ENCODE assay signal across 33 cellular contexts in genomic region chr12:14986449-14986848, GRCh38. TPM values are rescaled to one million over a fixed set of nuclear protein-coding genes. Genes with fewer than 3 reads are reported as not detected.
A peak's percentile ranks its signal among the peaks of the same experiment; 100 is the strongest.
DNase-seq lines count a peak whose midpoint lies in the region; ATAC-seq, FAIRE-seq and TF ChIP-seq lines count a peak whose summit lies in the region.
"Had no signal": no experiment of that assay in that cellular context is flagged by ENCODE, and none has a peak within 500 bp of the region (broad histone marks: within the 10 kb centered on the region; RNA-seq: fewer than 3 reads in every experiment).

No MANE protein-coding gene starts in this region.

- H3K9me1 ChIP-seq in keratinocyte (ENCODE audit: control insufficient read depth, extremely low read depth, insufficient read depth, low read length): no peaks in the 10 kb centered on the region

- H3K9ac ChIP-seq in MM.1S (ENCODE audit: low read length): no peak overlapping the region
- no peak overlapping the region for H3K9ac ChIP-seq in keratinocyte (ENCODE audit: control insufficient read depth, extremely low read depth, insufficient read depth, low read length)

- H3K4me2 ChIP-seq in MM.1S (ENCODE audit: low read depth, low read length) (no peak overlapping the region), keratinocyte (ENCODE audit: control insufficient read depth, extremely low read depth, insufficient read depth, low read depth, low read length) (no peak overlapping the region)

- H2AFZ ChIP-seq in MM.1S (ENCODE audit: low read length) (no peak overlapping the region), keratinocyte (ENCODE audit: control insufficient read depth, low read length) (no peak overlapping the region)

- H3K4me3 ChIP-seq in GM12865 (ENCODE audit: low read depth, low read length): no peak overlapping the region
- H3K4me3 ChIP-seq in MM.1S (ENCODE audit: low read length): no peak overlapping the region
- H3K4me3 ChIP-seq in bronchial epithelial cell (ENCODE audit: low read depth, low read length): no peak overlapping the region
- H3K4me3 ChIP-seq in keratinocyte (ENCODE audit: control insufficient read depth in 2 of 3, extremely low read depth in 1 of 3, insufficient read depth in 2 of 3, low read depth in 1 of 3, low read length in 3 of 3): no peak overlapping the region
- H3K4me3 ChIP-seq in CD4-positive, alpha-beta memory T cell (ENCODE audit: low read length in 2 of 2): no peak overlapping the region
- no peak overlapping the region for H3K4me3 ChIP-seq in gastrocnemius medialis
- H3K4me3 ChIP-seq in ascending aorta: no peak overlapping the region
- H3K4me3 ChIP-seq: skin epidermis, stomach, thyroid gland, vagina had no signal

- H3K9me3 ChIP-seq in MM.1S (replicated peaks; ENCODE audit: insufficient read depth, low read length) (no peaks in the 10 kb centered on the region), keratinocyte (ENCODE audit: control insufficient read depth, low read depth, low read length) (no peaks in the 10 kb centered on the region), gastrocnemius medialis (no peaks in the 10 kb centered on the region), ascending aorta (no peaks in the 10 kb centered on the region)
- H3K9me3 ChIP-seq in CD4-positive, alpha-beta memory T cell (ENCODE audit: control insufficient read depth in 1 of 2, low read length in 2 of 2): no peaks in the 10 kb centered on the region
- H3K9me3 ChIP-seq: stomach, thyroid gland, vagina had no signal

- in situ Hi-C loops in gastrocnemius medialis (cut with MboI; ENCODE audit: low sequenced_read_pairs in 4 of 4): loop anchor here in 3 of 4 donors (25.0 kb wide), 1 partner anchor 349 kb away; no protein-coding TSS in a partner anchor

- H3K4me1 Mint-ChIP-seq in CD4-positive, alpha-beta memory T cell: peaks cover 18 to 31% (median 24%) of the 10 kb centered on the region in 4 donors

- peaks cover 38% of the 10 kb centered on the region for H3K4me1 ChIP-seq in MM.1S (ENCODE audit: low read length)
- H3K4me1 ChIP-seq in keratinocyte (ENCODE audit: control insufficient read depth, extremely low read depth, insufficient read depth, low read length): no peaks in the 10 kb centered on the region
- peaks cover 21% of the 10 kb centered on the region for H3K4me1 ChIP-seq in CD4-positive, alpha-beta memory T cell (ENCODE audit: insufficient read depth, low read length)
- no peaks in the 10 kb centered on the region for H3K4me1 ChIP-seq in gastrocnemius medialis
- no peaks in the 10 kb centered on the region for H3K4me1 ChIP-seq in ascending aorta
- H3K4me1 ChIP-seq: vagina had no signal

- dilution Hi-C loops in keratinocyte (cut with MboI; ENCODE audit: extremely low pct_ligation_motif_present, low sequenced_read_pairs): no loop called here

- TF ChIP-seq CTCF in GM12865 (IDR thresholded peaks at IDR 0.05; ENCODE audit: insufficient read depth, low read depth, low read length, missing control alignments) (peak; percentile 7), MM.1S (IDR thresholded peaks at IDR 0.05; ENCODE audit: low read length) (peak; percentile 10; the same call in 1 of the 2 replicates), bronchial epithelial cell (IDR thresholded peaks at IDR 0.05; ENCODE audit: insufficient read depth, low read length, severe bottlenecking) (peak; percentile 8), keratinocyte (optimal IDR thresholded peaks at IDR 0.05 in 1 of 3, IDR thresholded peaks at IDR 0.05 in 1 of 3, conservative IDR thresholded peaks at IDR 0.05 in 1 of 3; ENCODE audit: extremely low read depth in 1 of 3, insufficient read depth in 2 of 3, low read length in 3 of 3) (no peak), gastrocnemius medialis (IDR thresholded peaks at IDR 0.05 in 4 of 5, conservative IDR thresholded peaks at IDR 0.05 in 1 of 5) (peak in 1 of 5 experiments; percentile 9), ascending aorta (IDR thresholded peaks at IDR 0.05) (peak in 1 of 3 experiments; percentile 6)

- DNase-seq in GM12865 (ENCODE audit: low read depth): no peak
- DNase-seq in MM.1S: no peak
- no peak for DNase-seq in bronchial epithelial cell (ENCODE audit: low read depth)
- DNase-seq in keratinocyte (ENCODE audit: low read depth, low spot score): no peak
- DNase-seq in CD4-positive, alpha-beta memory T cell: no peak
- DNase-seq in SHP77 treated with DMSO at 0.1 percent for 48 hours (lab: John Stamatoyannopoulos, UW): no peak
- DNase-seq in gastrocnemius medialis: no peak
- DNase-seq in ascending aorta (ENCODE audit: low spot score in 2 of 2): no peak
- DNase-seq: activated CD4-positive, alpha-beta T cell treated with anti-CD3 and anti-CD28 coated beads, Interleukin-2, amount 10 ng/mL, durations not matched to agents 7 days and 5 days; activated naive CD4-positive, alpha-beta T cell treated with Interleukin-2 at 50 U/mL for 16 hours; activated T-cell treated with anti-CD3 and anti-CD28 coated beads, Interleukin-2, amount 50 U/mL, for 48 hours; C1 segment of cervical spinal cord; islet precursor cell; KG1; naive thymus-derived CD8-positive, alpha-beta T cell; NCI-H146; NCI-H2107; NCI-H748 treated with DMSO at 0.1 percent for 48 hours; occipital lobe; Right ventricle myocardium superior; stimulated activated CD4-positive, alpha-beta T cell treated with anti-CD3 and anti-CD28 coated beads, Interleukin-1b, Interleukin-23, amount 100 ng/mL, for 48 hours; stimulated activated CD8-positive, alpha-beta memory T cell treated with anti-CD3 and anti-CD28 coated beads, Interleukin-4, amount 100 ng/mL, for 48 hours; stomach; thyroid gland had no signal

- peaks cover 7% of the 10 kb centered on the region; the same call in 1 of the 2 replicates for H3F3A ChIP-seq in MM.1S (ENCODE audit: insufficient read depth, low read length)

- no peak overlapping the region for H3K27ac ChIP-seq in MM.1S (ENCODE audit: low read length)
- H3K27ac ChIP-seq in keratinocyte (ENCODE audit: control insufficient read depth, insufficient read depth, low read length): no peak overlapping the region
- H3K27ac ChIP-seq in CD4-positive, alpha-beta memory T cell (ENCODE audit: low read depth, low read length): no peak overlapping the region
- H3K27ac ChIP-seq in gastrocnemius medialis: no peak overlapping the region
- no peak overlapping the region for H3K27ac ChIP-seq in ascending aorta
- H3K27ac ChIP-seq: skin epidermis, stomach, thyroid gland, vagina had no signal

- no peaks in the 10 kb centered on the region for H3K36me3 Mint-ChIP-seq in CD4-positive, alpha-beta memory T cell

- no peak overlapping the region for H3K27ac Mint-ChIP-seq in CD4-positive, alpha-beta memory T cell
- H3K27ac Mint-ChIP-seq: activated CD4-positive, alpha-beta T cell treated with anti-CD3 and anti-CD28 coated beads, Interleukin-2, amount 10 ng/mL, durations not matched to agents 7 days and 5 days had no signal

- H4K20me1 ChIP-seq in MM.1S (ENCODE audit: insufficient read depth, low read length) (no peaks in the 10 kb centered on the region), keratinocyte (ENCODE audit: control insufficient read depth, extremely low read depth, insufficient read depth, low read length) (no peaks in the 10 kb centered on the region)

- no peak for ATAC-seq in gastrocnemius medialis
- ATAC-seq: naive thymus-derived CD8-positive, alpha-beta T cell had no signal

- intact Hi-C loops in CD4-positive, alpha-beta memory T cell (cut with micrococcal nuclease): no loop called here
- intact Hi-C loops in gastrocnemius medialis (cut with DNase I; ENCODE audit: low total_unique reads) (no loop called here), ascending aorta (cut with DNase I) (no loop called here)

- POLR2A ChIA-PET in CD4-positive, alpha-beta memory T cell (lab: Charles Lee; ENCODE audit: partially characterized antibody): interaction anchor here (0.7 to 1.5 kb wide), 3 partner anchors 9 to 57 kb away, joined by 3 to 5 read pairs (median 3); no protein-coding TSS in a partner anchor

- H3K9me2 ChIP-seq in MM.1S (replicated peaks; ENCODE audit: insufficient read depth, low read length): no peaks in the 10 kb centered on the region

- no peaks in the 10 kb centered on the region for H3K36me3 ChIP-seq in MM.1S (replicated peaks; ENCODE audit: insufficient read depth, low read length)
- no peaks in the 10 kb centered on the region for H3K36me3 ChIP-seq in bronchial epithelial cell (ENCODE audit: control insufficient read depth, insufficient read depth, low read length)
- H3K36me3 ChIP-seq in keratinocyte (ENCODE audit: control insufficient read depth in 2 of 2, extremely low read depth in 1 of 2, insufficient read depth in 2 of 2, low read length in 2 of 2): no peaks in the 10 kb centered on the region
- no peaks in the 10 kb centered on the region for H3K36me3 ChIP-seq in CD4-positive, alpha-beta memory T cell (ENCODE audit: insufficient read depth, low read length)
- H3K36me3 ChIP-seq in gastrocnemius medialis: no peaks in the 10 kb centered on the region
- no peaks in the 10 kb centered on the region for H3K36me3 ChIP-seq in ascending aorta
- H3K36me3 ChIP-seq: stomach, thyroid gland, vagina had no signal

- peaks cover 0 to 7% (median 1%) of the 10 kb centered on the region in 8 donors for H3K9me3 Mint-ChIP-seq in CD4-positive, alpha-beta memory T cell

- CTCF ChIA-PET in CD4-positive, alpha-beta memory T cell (lab: Charles Lee; ENCODE audit: partially characterized antibody): interaction anchor here (0.6 to 3.5 kb wide), 5 partner anchors 9 to 65 kb away, joined by 3 to 18 read pairs (median 4); partner anchors contain the start of gene ERP27

- H3K79me2 ChIP-seq in MM.1S (ENCODE audit: low read length) (no peaks in the 10 kb centered on the region), keratinocyte (ENCODE audit: control insufficient read depth, insufficient read depth, low read length) (no peaks in the 10 kb centered on the region)

- FAIRE-seq in bronchial epithelial cell (lab: Jason Lieb, UNC) (no peak), keratinocyte (lab: Jason Lieb, UNC) (peak; percentile 34)
- FAIRE-seq: colon, H54, HTR-8/SVneo had no signal

- H3K27me3 ChIP-seq in MM.1S (replicated peaks; ENCODE audit: insufficient read depth, low read length): no peaks in the 10 kb centered on the region
- H3K27me3 ChIP-seq in bronchial epithelial cell (ENCODE audit: control insufficient read depth, insufficient read depth, low read length): no peaks in the 10 kb centered on the region
- no peaks in the 10 kb centered on the region for H3K27me3 ChIP-seq in keratinocyte (ENCODE audit: control insufficient read depth, extremely low read depth, insufficient read depth, low read length)
- no peaks in the 10 kb centered on the region for H3K27me3 ChIP-seq in CD4-positive, alpha-beta memory T cell (ENCODE audit: insufficient read depth, low read length)
- H3K27me3 ChIP-seq in gastrocnemius medialis: no peaks in the 10 kb centered on the region
- H3K27me3 ChIP-seq in ascending aorta: no peaks in the 10 kb centered on the region
- H3K27me3 ChIP-seq: stomach, thyroid gland, vagina had no signal

- no peak overlapping the region for H3K4me3 Mint-ChIP-seq in CD4-positive, alpha-beta memory T cell
- H3K4me3 Mint-ChIP-seq: activated CD4-positive, alpha-beta T cell treated with anti-CD3 and anti-CD28 coated beads, Interleukin-2, amount 10 ng/mL, durations not matched to agents 7 days and 5 days had no signal

- no peaks in the 10 kb centered on the region for H3K27me3 Mint-ChIP-seq in CD4-positive, alpha-beta memory T cell
- H3K27me3 Mint-ChIP-seq: activated CD4-positive, alpha-beta T cell treated with anti-CD3 and anti-CD28 coated beads, Interleukin-2, amount 10 ng/mL, durations not matched to agents 7 days and 5 days; naive thymus-derived CD8-positive, alpha-beta T cell had no signal

- no peak for TF ChIP-seq POLR2A in gastrocnemius medialis (IDR thresholded peaks at IDR 0.05)

RNA-seq across cellular contexts. Expression of gene PDE6H, which starts 13.6 kb away (rescaled TPM):
- total RNA-seq in bronchial epithelial cell: not detected in 2 replicates
- not detected in 3 replicates for polyA plus RNA-seq in keratinocyte
- not detected for polyA plus RNA-seq in keratinocyte (2011; ENCODE audit: low read depth)
- not detected in 2 replicates for polyA plus RNA-seq in keratinocyte (2011; cell fraction: cytosol; rRNA removed)
- polyA plus RNA-seq in keratinocyte (2011; cell fraction: nucleus; rRNA removed): not detected in 2 replicates
- polyA plus RNA-seq in keratinocyte (2012; ENCODE audit: low replicate concordance): not detected in 2 replicates
- not detected in 3 replicates for polyA minus RNA-seq in keratinocyte
- polyA minus RNA-seq in keratinocyte (2011; cell fraction: cytosol; rRNA and poly(A)+ RNA removed): not detected
- not detected in 2 replicates for polyA minus RNA-seq in keratinocyte (2011; cell fraction: nucleus; rRNA and poly(A)+ RNA removed)
- total RNA-seq in CD4-positive, alpha-beta memory T cell: not detected
- not detected for polyA plus RNA-seq in CD4-positive, alpha-beta memory T cell
- not detected for total RNA-seq in gastrocnemius medialis
- not detected for total RNA-seq in ascending aorta
- total RNA-seq: activated CD4-positive, alpha-beta T cell treated with anti-CD3 and anti-CD28 coated beads, Interleukin-2, amount 10 ng/mL, durations not matched to agents 7 days and 5 days; fibroblast of lung; glomerular endothelial cell; lower leg skin; naive thymus-derived CD8-positive, alpha-beta T cell; occipital lobe; Right ventricle myocardium superior; stomach; thyroid gland; vagina had no signal
- polyA plus RNA-seq: adipose tissue; fibroblast of lung; naive thymus-derived CD8-positive, alpha-beta T cell; stomach had no signal

RNA-seq across cellular contexts. Expression of gene ARHGDIB, which starts 25.0 kb away (rescaled TPM):
- 0.53 and 1.2 TPM in 2 replicates for total RNA-seq in bronchial epithelial cell
- polyA plus RNA-seq in keratinocyte: 78.5 to 190 TPM (median 164 TPM) in 3 replicates
- 12.4 TPM for polyA plus RNA-seq in keratinocyte (2011; ENCODE audit: low read depth)
- 127 and 160 TPM in 2 replicates for polyA plus RNA-seq in keratinocyte (2011; cell fraction: cytosol; rRNA removed)
- polyA plus RNA-seq in keratinocyte (2011; cell fraction: nucleus; rRNA removed): 67.0 and 69.6 TPM in 2 replicates
- polyA plus RNA-seq in keratinocyte (2012; ENCODE audit: low replicate concordance): 26.7 and 109 TPM in 2 replicates
- 113 to 158 TPM (median 147 TPM) in 3 replicates for polyA minus RNA-seq in keratinocyte
- 42.0 TPM for polyA minus RNA-seq in keratinocyte (2011; cell fraction: cytosol; rRNA and poly(A)+ RNA removed)
- 13.4 and 19.9 TPM in 2 replicates for polyA minus RNA-seq in keratinocyte (2011; cell fraction: nucleus; rRNA and poly(A)+ RNA removed)
- total RNA-seq in CD4-positive, alpha-beta memory T cell: 100 to 1,000 TPM; 717 to 768 TPM
- polyA plus RNA-seq in CD4-positive, alpha-beta memory T cell: 1,000 to 10,000 TPM; 2,962 to 4,406 TPM
- total RNA-seq in gastrocnemius medialis: 10 to 100 TPM; 20.6 to 88.6 (median 44.0) TPM
- 87.1 TPM for total RNA-seq in ascending aorta

RNA-seq across cellular contexts. Expression of gene ERP27, which starts 48.1 kb away (rescaled TPM):
- total RNA-seq in bronchial epithelial cell: not detected in 2 replicates
- 0.06 to 0.18 TPM (median 0.17 TPM) in 3 replicates for polyA plus RNA-seq in keratinocyte
- polyA plus RNA-seq in keratinocyte (2011; ENCODE audit: low read depth): 0.60 TPM
- polyA plus RNA-seq in keratinocyte (2011; cell fraction: cytosol; rRNA removed): 0.10 and 0.19 TPM in 2 replicates
- polyA plus RNA-seq in keratinocyte (2011; cell fraction: nucleus; rRNA removed): 0.15 and 0.23 TPM in 2 replicates
- 0.05 and 0.93 TPM in 2 replicates for polyA plus RNA-seq in keratinocyte (2012; ENCODE audit: low replicate concordance)
- 0.10 to 0.33 TPM in 2 of 3 replicates, not detected in the other for polyA minus RNA-seq in keratinocyte
- polyA minus RNA-seq in keratinocyte (2011; cell fraction: cytosol; rRNA and poly(A)+ RNA removed): not detected
- polyA minus RNA-seq in keratinocyte (2011; cell fraction: nucleus; rRNA and poly(A)+ RNA removed): 0.47 TPM in 1 of 2 replicates, not detected in the other
- 10 to 100 TPM in 1 of 2 experiments, 1 to 10 TPM in 1; 9.3 to 11.5 TPM for total RNA-seq in CD4-positive, alpha-beta memory T cell
- polyA plus RNA-seq in CD4-positive, alpha-beta memory T cell: 1 to 10 TPM; 3.4 to 4.5 TPM
- total RNA-seq in gastrocnemius medialis: under 1 TPM in 1 of 4 donors, not detected in 3; 0.42 TPM
- total RNA-seq in ascending aorta: not detected
- total RNA-seq: glomerular endothelial cell, occipital lobe had no signal

Comparison
In these comparisons a context has a peak if more than half of its experiments do, and no peak if none do; other contexts are left out.
1. CTCF ChIP-seq: peak in GM12865 (single experiment), MM.1S (single experiment) and bronchial epithelial cell (single experiment); none in keratinocyte (0 of 3).
2. RNA of gene ARHGDIB, which starts 25.0 kb away (total RNA-seq): 717 to 768 TPM in CD4-positive, alpha-beta memory T cell, 87.1 TPM in ascending aorta (single experiment) and 20.6 to 88.6 TPM in gastrocnemius medialis; 0.53 to 1.2 TPM in bronchial epithelial cell; every median in the first group is over 10 times any median in the second.
3. RNA of gene ERP27, which starts 48.1 kb away (total RNA-seq): 9.3 to 11.5 TPM in CD4-positive, alpha-beta memory T cell; 0.42 TPM in gastrocnemius medialis, not detected in bronchial epithelial cell and not detected in ascending aorta (single experiment); every median in the first group is over 4 times any median in the second.